Comparison of ENCODE assay signal across 28 cellular contexts in the genomic region with DNA sequence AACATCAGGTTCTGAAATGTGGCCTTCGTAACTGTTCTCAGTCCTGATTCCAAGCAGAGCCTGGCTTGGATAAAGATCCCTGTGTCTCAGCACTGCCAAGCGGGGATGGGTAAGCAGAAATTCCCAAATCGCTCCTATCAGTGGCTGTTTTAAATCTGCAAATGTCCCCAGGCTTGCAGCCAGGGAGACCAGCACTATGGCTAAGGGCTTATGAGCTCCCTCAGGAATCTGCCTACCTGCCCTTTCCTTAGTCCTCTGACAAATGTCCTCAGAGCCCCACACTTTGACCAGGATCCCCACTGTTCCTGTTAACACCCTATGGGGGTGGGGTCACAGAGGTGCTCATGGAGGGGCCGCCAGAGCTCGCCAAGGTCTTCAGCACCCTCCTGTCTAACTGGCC.
"Had no signal": no experiment of that assay in that cellular context is flagged by ENCODE, and none has a peak within 500 bp of the region (broad histone marks: within the 10 kb centered on the region; RNA-seq: fewer than 3 reads in every experiment).

No MANE protein-coding gene starts in this region.

- H3K4me1 Mint-ChIP-seq: neural crest cell; stimulated activated effector memory CD8-positive, alpha-beta T cell treated with anti-CD3 and anti-CD28 coated beads, Interleukin-12 subunit alpha, Interleukin-12 subunit beta, amount 100 ng/mL, for 72 hours had no signal

- H3K27ac Mint-ChIP-seq: natural killer cell treated with Interleukin-12 subunit alpha and Interleukin-12 subunit beta and Interleukin-15 and Interleukin-18, amount 100 ng/mL, for 72 hours; nephron progenitor cell; progenitor cell of endocrine pancreas; stimulated activated effector memory CD8-positive, alpha-beta T cell treated with anti-CD3 and anti-CD28 coated beads, Interleukin-12 subunit alpha, Interleukin-12 subunit beta, amount 100 ng/mL, for 72 hours; stimulated activated naive B cell treated with anti-CD40 and anti-IgM and Interleukin-4, amounts not matched to agents 10 μg/mL and 1 μg/mL and 100 μg/mL, for 72 hours; stimulated activated naive CD8-positive, alpha-beta T cell treated with anti-CD3 and anti-CD28 coated beads, Interleukin-15, Interleukin-2, amounts not matched to agents 100 ng/mL and 50 ng/mL, for 24 hours had no signal

- H3K36me3 Mint-ChIP-seq: natural killer cell treated with Interleukin-12 subunit alpha and Interleukin-12 subunit beta and Interleukin-15 and Interleukin-18, amount 100 ng/mL, for 72 hours; stimulated activated effector memory CD8-positive, alpha-beta T cell treated with anti-CD3 and anti-CD28 coated beads, Interleukin-12 subunit alpha, Interleukin-12 subunit beta, amount 100 ng/mL, for 72 hours; stimulated activated naive B cell treated with anti-CD40 and anti-IgM and Interleukin-4, amounts not matched to agents 10 μg/mL and 1 μg/mL and 100 μg/mL, for 72 hours had no signal

- H3K79me2 ChIP-seq: parathyroid adenoma had no signal

- H3K27me3 Mint-ChIP-seq: stimulated activated naive B cell treated with anti-CD40 and anti-IgM and Interleukin-4, amounts not matched to agents 10 μg/mL and 1 μg/mL and 100 μg/mL, for 72 hours; stimulated activated naive CD8-positive, alpha-beta T cell treated with anti-CD3 and anti-CD28 coated beads, Interleukin-15, Interleukin-2, amounts not matched to agents 100 ng/mL and 50 ng/mL, for 24 hours had no signal

- H3K4me3 Mint-ChIP-seq: natural killer cell treated with Interleukin-12 subunit alpha and Interleukin-12 subunit beta and Interleukin-15 and Interleukin-18, amount 100 ng/mL, for 72 hours; nephron progenitor cell; neural crest cell; stimulated activated effector memory CD8-positive, alpha-beta T cell treated with anti-CD3 and anti-CD28 coated beads, Interleukin-12 subunit alpha, Interleukin-12 subunit beta, amount 100 ng/mL, for 72 hours; stimulated activated naive B cell treated with anti-CD40 and anti-IgM and Interleukin-4, amounts not matched to agents 10 μg/mL and 1 μg/mL and 100 μg/mL, for 72 hours; stimulated activated naive CD8-positive, alpha-beta T cell treated with anti-CD3 and anti-CD28 coated beads, Interleukin-15, Interleukin-2, amounts not matched to agents 100 ng/mL and 50 ng/mL, for 24 hours had no signal

- H3K9me3 Mint-ChIP-seq: natural killer cell treated with Interleukin-12 subunit alpha and Interleukin-12 subunit beta and Interleukin-15 and Interleukin-18, amount 100 ng/mL, for 72 hours; nephron progenitor cell; neural crest cell; stimulated activated naive B cell treated with anti-CD40 and anti-IgM and Interleukin-4, amounts not matched to agents 10 μg/mL and 1 μg/mL and 100 μg/mL, for 72 hours; stimulated activated naive CD8-positive, alpha-beta T cell treated with anti-CD3 and anti-CD28 coated beads, Interleukin-15, Interleukin-2, amounts not matched to agents 100 ng/mL and 50 ng/mL, for 24 hours had no signal

- H3K4me3 ChIP-seq: ovary, psoas muscle, right lobe of liver, sigmoid colon, stomach, thoracic aorta, thyroid gland, tibial nerve, upper lobe of left lung, vagina had no signal

- H2AFZ ChIP-seq: parathyroid adenoma had no signal

- H3K9me3 ChIP-seq: ovary, psoas muscle, right lobe of liver, sigmoid colon, stomach, thoracic aorta, thyroid gland, tibial nerve, upper lobe of left lung, vagina had no signal

- H3K4me1 ChIP-seq: parathyroid adenoma, psoas muscle, right lobe of liver, sigmoid colon, stomach, thyroid gland, tibial nerve, upper lobe of left lung, vagina had no signal

- H3K27me3 ChIP-seq: ovary, right lobe of liver, sigmoid colon, stomach, thyroid gland, tibial nerve, upper lobe of left lung, vagina had no signal

- DNase-seq: nephron progenitor cell; occipital lobe; ovary; posterior cingulate gyrus; psoas muscle; right cardiac atrium; right lobe of liver; sigmoid colon; small intestine; stimulated activated CD4-positive, alpha-beta T cell treated with anti-CD3 and anti-CD28 coated beads, Interleukin-15, amount 100 ng/mL, for 24 hours; stimulated activated CD4-positive, alpha-beta T cell treated with anti-CD3 and anti-CD28 coated beads, Interleukin-2, amount 100 ng/mL, for 24 hours; stimulated activated CD4-positive, alpha-beta T cell treated with anti-CD3 and anti-CD28 coated beads, Interleukin-2, amount 100 ng/mL, for 48 hours; stimulated activated CD4-positive, alpha-beta T cell treated with anti-CD3 and anti-CD28 coated beads, Interleukin-4, amount 100 ng/mL, for 24 hours; stimulated activated naive B cell treated with anti-CD40 and anti-IgM and Interleukin-4, amounts not matched to agents 10 μg/mL and 1 μg/mL and 100 μg/mL, for 72 hours; stimulated activated naive CD4-positive, alpha-beta T cell treated with Interleukin-2 at 50 U/mL for 16 hours; stomach; thyroid gland; trophoblast cell; upper lobe of left lung had no signal

- H3K27ac ChIP-seq: ovary, parathyroid adenoma, psoas muscle, right lobe of liver, sigmoid colon, stomach, thoracic aorta, thyroid gland, tibial nerve, upper lobe of left lung, vagina had no signal

- H3K9ac ChIP-seq: parathyroid adenoma had no signal

- ATAC-seq: natural killer cell treated with Interleukin-12 subunit alpha and Interleukin-12 subunit beta and Interleukin-15 and Interleukin-18, amount 100 ng/mL, for 72 hours; psoas muscle; right cardiac atrium; right lobe of liver; stimulated activated effector memory CD8-positive, alpha-beta T cell treated with anti-CD3 and anti-CD28 coated beads, Interleukin-12 subunit alpha, Interleukin-12 subunit beta, amount 100 ng/mL, for 72 hours; stimulated activated naive B cell treated with anti-CD40 and anti-IgM and Interleukin-4, amounts not matched to agents 10 μg/mL and 1 μg/mL and 100 μg/mL, for 72 hours had no signal

- H3K36me3 ChIP-seq: ovary, right lobe of liver, sigmoid colon, stomach, thoracic aorta, thyroid gland, tibial nerve, upper lobe of left lung, vagina had no signal
